17 cellular contexts compared by ENCODE assay signal in the genomic region with DNA sequence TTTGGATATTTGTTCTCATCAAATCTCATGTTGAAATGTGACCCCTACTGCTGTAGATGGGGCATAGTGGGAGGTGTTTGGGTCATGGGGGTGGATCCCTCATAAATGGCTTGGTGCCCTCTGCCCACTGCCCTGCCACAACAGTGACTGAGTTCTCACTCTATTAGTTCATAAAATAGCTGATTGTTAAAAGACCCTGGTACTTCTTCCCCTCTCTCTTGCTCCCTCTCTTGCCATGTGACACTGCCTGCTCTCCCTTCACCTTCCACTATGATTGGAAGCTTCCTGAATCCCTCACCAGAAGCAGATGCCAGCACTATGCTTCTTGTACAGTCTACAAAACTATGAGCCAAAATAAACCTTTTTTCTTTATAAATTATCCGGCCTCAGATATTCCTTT.
"Had no signal": no experiment of that assay in that cellular context is flagged by ENCODE, and none has a peak within 500 bp of the region (broad histone marks: within the 10 kb centered on the region; RNA-seq: fewer than 3 reads in every experiment).

No MANE protein-coding gene starts in this region.

- H3K9me3 ChIP-seq: lower lobe of right lung, ovary, tibial nerve, uterus had no signal

- H3K4me3 ChIP-seq: lower lobe of right lung, neural progenitor cell, ovary, tibial nerve, uterus had no signal

- H3K27ac ChIP-seq: brain microvascular endothelial cell, lower lobe of right lung, neural progenitor cell, ovary, tibial nerve, uterus had no signal

- DNase-seq: activated CD4-positive, alpha-beta T cell treated with anti-CD3 and anti-CD28 coated beads for 1 hour; activated CD4-positive, alpha-beta T cell treated with anti-CD3 and anti-CD28 coated beads, Interleukin-2, amount 50 U/mL, for 48 hours; activated naive CD4-positive, alpha-beta T cell treated with anti-CD3 and anti-CD28 coated beads, Interleukin-2, amount 10 ng/mL, durations not matched to agents 7 days and 5 days; brain microvascular endothelial cell; effector CD8-positive, alpha-beta T cell; foreskin fibroblast; immature natural killer cell; lower lobe of right lung; ovary; stimulated activated CD4-positive, alpha-beta T cell treated with anti-CD3 and anti-CD28 coated beads, Interleukin-1b, Interleukin-23, amount 100 ng/mL, for 48 hours; substantia nigra; T-cell; uterus had no signal

- H3K36me3 ChIP-seq: brain microvascular endothelial cell, lower lobe of right lung, neural progenitor cell, ovary, tibial nerve, uterus had no signal

- H3K27me3 ChIP-seq: brain microvascular endothelial cell, neural progenitor cell, ovary, tibial nerve, uterus had no signal

- H3K27me3 Mint-ChIP-seq: activated naive CD4-positive, alpha-beta T cell treated with anti-CD3 and anti-CD28 coated beads, Interleukin-2, amount 10 ng/mL, durations not matched to agents 7 days and 5 days; central memory CD8-positive, alpha-beta T cell; T-cell had no signal

- H3K9me3 Mint-ChIP-seq: activated naive CD4-positive, alpha-beta T cell treated with anti-CD3 and anti-CD28 coated beads, Interleukin-2, amount 10 ng/mL, durations not matched to agents 7 days and 5 days; central memory CD8-positive, alpha-beta T cell; immature natural killer cell; mesothelial cell of epicardium; neural progenitor cell; T-cell had no signal

- H2AFZ ChIP-seq: neural progenitor cell had no signal

- H3K4me3 Mint-ChIP-seq: activated naive CD4-positive, alpha-beta T cell treated with anti-CD3 and anti-CD28 coated beads, Interleukin-2, amount 10 ng/mL, durations not matched to agents 7 days and 5 days; central memory CD8-positive, alpha-beta T cell; immature natural killer cell; mesothelial cell of epicardium; neural progenitor cell; T-cell had no signal

- ATAC-seq: lower lobe of right lung, T-cell had no signal

- H3K9ac ChIP-seq: neural progenitor cell had no signal

- H3K36me3 Mint-ChIP-seq: mesothelial cell of epicardium had no signal

- H3K27ac Mint-ChIP-seq: activated naive CD4-positive, alpha-beta T cell treated with anti-CD3 and anti-CD28 coated beads, Interleukin-2, amount 10 ng/mL, durations not matched to agents 7 days and 5 days; immature natural killer cell; mesothelial cell of epicardium; neural progenitor cell; T-cell had no signal

- H3K4me2 ChIP-seq: neural progenitor cell had no signal
